ENCODE assay signal across 19 cellular contexts in the genomic region with DNA sequence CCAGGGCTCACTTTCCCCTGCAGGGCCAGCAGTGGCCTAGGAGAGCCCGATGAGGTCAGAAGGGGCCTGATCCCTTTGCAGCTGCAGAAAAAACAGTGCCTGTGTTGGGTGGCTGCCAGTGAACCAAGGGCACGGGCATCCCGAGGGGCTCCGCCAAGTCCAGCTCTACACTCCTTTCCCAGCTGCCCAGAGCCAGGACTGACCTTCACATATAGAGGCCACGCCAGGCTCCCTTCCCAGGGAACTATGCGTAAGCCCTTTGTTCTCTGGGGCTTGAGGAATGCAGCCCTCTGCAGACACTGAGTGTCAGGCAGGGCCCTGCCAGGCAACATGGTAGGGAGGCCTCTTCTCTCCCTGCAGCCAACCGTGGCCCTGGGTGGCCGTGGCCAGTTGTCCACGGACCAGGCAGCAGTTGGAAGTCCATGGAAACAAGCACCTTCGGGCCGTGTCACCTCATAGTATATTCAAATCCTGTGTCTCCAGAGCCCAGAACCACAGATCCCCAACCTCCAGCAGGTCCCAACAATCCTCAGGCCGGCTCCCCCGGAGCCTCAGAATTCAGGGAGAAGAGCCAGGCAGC.
A peak's percentile ranks its signal among the peaks of the same experiment; 100 is the strongest.
DNase-seq lines count a peak whose midpoint lies in the region; ATAC-seq and TF ChIP-seq lines count a peak whose summit lies in the region.
"Had no signal": no experiment of that assay in that cellular context is flagged by ENCODE, and none has a peak within 500 bp of the region (broad histone marks: within the 10 kb centered on the region; RNA-seq: fewer than 3 reads in every experiment).

No MANE protein-coding gene starts in this region.

- peaks cover 5 to 12% of the 10 kb centered on the region in 2 experiments; a peak in 3 of 4 replicates for H3K4me1 Mint-ChIP-seq in H9
- H3K4me1 Mint-ChIP-seq in WTC11: peaks cover 5% of the 10 kb centered on the region
- H3K4me1 Mint-ChIP-seq: CD4-positive, CD25-positive, alpha-beta regulatory T cell had no signal

- no peaks in the 10 kb centered on the region for H3K79me1 ChIP-seq in H9 (ENCODE audit: insufficient read depth, low read depth, low read length, poor library complexity, severe bottlenecking)

- no CpG with 5 or more reads among the region's 13 CpGs for WGBS in H9 (ENCODE audit: extremely low coverage, insufficient read length, low lambda C conversion rate)

- no peak overlapping the region for H2BK120ac ChIP-seq in H9 (ENCODE audit: low read depth, low read length, poor library complexity, severe bottlenecking)

- peak overlapping the region; percentile 52; the same call in 1 of the 2 replicates for H3K14ac ChIP-seq in H9 (ENCODE audit: insufficient read depth, low read length)

- DNase-seq in H9: peak; percentile 65
- DNase-seq in WTC11 (ENCODE audit: low spot score): peak; percentile 49
- peak; percentile 56 for DNase-seq in iPS-NIHi7 (ENCODE audit: extremely low spot score)
- peak; percentile 63 for DNase-seq in retina
- no peak for DNase-seq in T-helper 2 cell
- no peak for DNase-seq in NCI-H146 treated with DMSO at 0.1 percent for 48 hours (lab: John Stamatoyannopoulos, UW; ENCODE audit: unreplicated experiment)
- DNase-seq in gastrocnemius medialis: no peak
- DNase-seq: ACHN; AML-193; Caco-2; CD4-positive, CD25-positive, alpha-beta regulatory T cell; DMS53; NCI-H1092; NCI-H146; NCI-H2081 treated with DMSO at 0.1 percent for 48 hours; NCI-H510A; NCI-H774; PC-9 had no signal

- no peak overlapping the region; a peak in 1 of 7 replicates for H3K27ac Mint-ChIP-seq in H9
- no peak overlapping the region for H3K27ac Mint-ChIP-seq in WTC11
- H3K27ac Mint-ChIP-seq: CD4-positive, CD25-positive, alpha-beta regulatory T cell had no signal

- no peak overlapping the region for H2AFZ ChIP-seq in H9 (ENCODE audit: low read length)
- H2AFZ ChIP-seq: PC-9 had no signal

- peak overlapping the region; percentile 14 for H3K18ac ChIP-seq in H9 (ENCODE audit: insufficient read length, low read depth, low read length)

- H3K9ac ChIP-seq in H9 (ENCODE audit: extremely low read depth, insufficient read length, low read length): no peak overlapping the region

- no peak overlapping the region for H3K4me3 ChIP-seq in gastrocnemius medialis
- H3K4me3 ChIP-seq: PC-9, SJSA1 had no signal

- H4K5ac ChIP-seq in H9 (ENCODE audit: insufficient read length, low read depth, low read length): no peak overlapping the region

- H3K23me2 ChIP-seq in H9 (ENCODE audit: insufficient read length, low read depth, low read length, poor library complexity, severe bottlenecking): no peaks in the 10 kb centered on the region

- H3K4me2 ChIP-seq in H9 (ENCODE audit: insufficient read depth, insufficient read length, low read length): no peak overlapping the region
- H3K4me2 ChIP-seq: PC-9 had no signal

- H3K27me3 Mint-ChIP-seq in H9 (ENCODE audit: low read depth) (peaks cover 4% of the 10 kb centered on the region; the same call in 1 of the 2 replicates), WTC11 (ENCODE audit: low read depth) (peaks cover 4% of the 10 kb centered on the region; the same call in 1 of the 2 replicates)

- H3K79me2 ChIP-seq in H9 (ENCODE audit: insufficient read depth, low read length): no peaks in the 10 kb centered on the region

- CTCF ChIA-PET in WTC11 (lab: Charles Lee): interaction anchor here (1.1 to 1.6 kb wide), 3 partner anchors 30 to 52 kb away, joined by 3 to 4 read pairs (median 3); no protein-coding TSS in a partner anchor

- intact Hi-C loops in gastrocnemius medialis (cut with DNase I; ENCODE audit: low total_unique reads): no loop called here

- in situ Hi-C loops in gastrocnemius medialis (cut with MboI; ENCODE audit: low sequenced_read_pairs in 4 of 4): no loop called here

- POLR2A ChIA-PET in WTC11 (lab: Charles Lee): no interaction called here

- no peaks in the 10 kb centered on the region for H3K27me3 ChIP-seq in H9 (ENCODE audit: insufficient read depth, low read length)
- H3K27me3 ChIP-seq in gastrocnemius medialis: peaks cover 0 to 3% (median 0%) of the 10 kb centered on the region in 3 donors
- H3K27me3 ChIP-seq: SJSA1 had no signal

- no peaks in the 10 kb centered on the region for H3K36me3 ChIP-seq in gastrocnemius medialis
- H3K36me3 ChIP-seq: SJSA1 had no signal

- TF ChIP-seq CTCF in H9 (conservative IDR thresholded peaks at IDR 0.05) (no peak), WTC11 (IDR thresholded peaks at IDR 0.05) (no peak), gastrocnemius medialis (IDR thresholded peaks at IDR 0.05 in 4 of 5, conservative IDR thresholded peaks at IDR 0.05 in 1 of 5) (no peak)

- no peak overlapping the region for H4K8ac ChIP-seq in H9 (replicated peaks; ENCODE audit: insufficient read length, low read depth, low read length)

- H3K56ac ChIP-seq in H9 (ENCODE audit: insufficient read length, low read depth, low read length): no peak overlapping the region

- H3K4me1 ChIP-seq in H9 (ENCODE audit: insufficient read depth, low read length) (no peaks in the 10 kb centered on the region), gastrocnemius medialis (no peaks in the 10 kb centered on the region)
- H3K4me1 ChIP-seq: Caco-2, SJSA1 had no signal

- H3K9me3 ChIP-seq in H9 (ENCODE audit: control insufficient read depth, low read depth, low read length): no peaks in the 10 kb centered on the region
- no peaks in the 10 kb centered on the region for H3K9me3 ChIP-seq in gastrocnemius medialis
- H3K9me3 ChIP-seq: Caco-2, SJSA1 had no signal

- H2BK5ac ChIP-seq in H9 (ENCODE audit: insufficient read length, low read length): no peak overlapping the region

- no peak overlapping the region for H3T11ph ChIP-seq in H9 (ENCODE audit: low read length)

- H2BK15ac ChIP-seq in H9 (ENCODE audit: low read depth, low read length): no peak overlapping the region

- no peaks in the 10 kb centered on the region for H4K20me1 ChIP-seq in H9 (ENCODE audit: control insufficient read depth, insufficient read depth, insufficient read length)

- no peak overlapping the region for H3K4ac ChIP-seq in H9 (ENCODE audit: low read depth, low read length)

- H2AK5ac ChIP-seq in H9 (ENCODE audit: insufficient read length, low read length): no peak overlapping the region

- no peak overlapping the region for H2BK12ac ChIP-seq in H9 (ENCODE audit: insufficient read length, low read depth, low read length)

- H3K4me3 Mint-ChIP-seq in H9 (no peak overlapping the region), WTC11 (no peak overlapping the region)
- H3K4me3 Mint-ChIP-seq: CD4-positive, CD25-positive, alpha-beta regulatory T cell had no signal

- H4K91ac ChIP-seq in H9 (ENCODE audit: insufficient read length, low read depth, low read length): no peak overlapping the region

- H3K36me3 Mint-ChIP-seq in H9 (ENCODE audit: insufficient read depth in 1 of 3, low read depth in 3 of 3) (peaks cover 0 to 4% (median 3%) of the 10 kb centered on the region in 3 experiments; a peak in 5 of 7 replicates), WTC11 (peaks cover 5% of the 10 kb centered on the region; the same call in 1 of the 2 replicates)
- H3K36me3 Mint-ChIP-seq: CD4-positive, CD25-positive, alpha-beta regulatory T cell had no signal

- no peak for TF ChIP-seq POLR2A in gastrocnemius medialis (IDR thresholded peaks at IDR 0.05)

- peaks cover 6 to 20% of the 10 kb centered on the region in 2 experiments; a peak in 3 of 5 replicates for H3K9me3 Mint-ChIP-seq in H9
- peaks cover 14% of the 10 kb centered on the region for H3K9me3 Mint-ChIP-seq in WTC11
- H3K9me3 Mint-ChIP-seq: CD4-positive, CD25-positive, alpha-beta regulatory T cell had no signal

- H3K27ac ChIP-seq in H9 (ENCODE audit: insufficient read length, low read depth, low read length) (no peak overlapping the region), gastrocnemius medialis (no peak overlapping the region)
- H3K27ac ChIP-seq: PC-9, SJSA1 had no signal

- H2BK20ac ChIP-seq in H9 (ENCODE audit: low read depth, low read length, poor library complexity, severe bottlenecking): no peak overlapping the region

- ATAC-seq in WTC11 (peak; percentile 91), gastrocnemius medialis (no peak)

- no peak overlapping the region for H3K23ac ChIP-seq in H9 (ENCODE audit: insufficient read length, low read depth, low read length)

TF ChIP-seq in WTC11, 78 proteins besides CTCF, POLR2A, EP300 and RAD21 (continues in another document):
- TF ChIP-seq FOXP1 (CRISPR knock-in tag; IDR thresholded peaks at IDR 0.05; ENCODE audit: borderline replicate concordance): no peak
- TF ChIP-seq HMGXB4 (CRISPR knock-in tag; IDR thresholded peaks at IDR 0.05): no peak
- TF ChIP-seq TCF7 (CRISPR knock-in tag; IDR thresholded peaks at IDR 0.05; ENCODE audit: low read depth): no peak
- no peak for TF ChIP-seq IRF2 (CRISPR knock-in tag; IDR thresholded peaks at IDR 0.05; ENCODE audit: borderline replicate concordance, low read depth)

Comparison
In these comparisons a context has a peak if more than half of its experiments do, and no peak if none do; other contexts are left out.
1. DNase-seq: peak in H9 (single experiment), WTC11 (single experiment), iPS-NIHi7 (single experiment) and retina (single experiment); none in T-helper 2 cell (0 of 5), NCI-H146 treated with DMSO at 0.1 percent for 48 hours (single experiment) and gastrocnemius medialis (0 of 2).